In the genomic region with DNA sequence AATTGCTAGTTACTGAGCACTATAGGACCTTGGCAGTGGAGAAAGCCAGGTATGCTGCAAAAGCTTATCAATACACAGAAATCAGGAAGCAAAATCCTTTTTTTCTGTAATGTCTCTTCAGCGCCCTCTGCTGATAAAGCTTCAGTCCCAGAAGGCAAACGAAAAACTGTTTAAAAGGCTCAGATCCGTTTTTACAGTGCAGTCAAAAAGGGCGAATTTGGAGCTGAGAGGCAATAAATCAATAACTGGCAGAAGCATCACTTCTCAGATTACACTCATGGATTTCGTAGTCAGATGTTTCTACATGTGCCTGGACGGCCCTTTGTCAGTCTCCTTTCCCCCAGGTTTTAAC, we compare ENCODE assay signal across 1 cellular context.
TF ChIP-seq lines count a peak whose summit lies in the region.

No MANE protein-coding gene starts in this region.

TF ChIP-seq in HepG2, 621 proteins besides CTCF, POLR2A, EP300 and RAD21 (continued from another document and continues in another):
- TF ChIP-seq YY1 (IDR thresholded peaks at IDR 0.05; ENCODE audit: insufficient read depth, insufficient replicate concordance, low read depth, low read length) (no peak), ZUFSP (CRISPR knock-in tag; IDR thresholded peaks at IDR 0.05; ENCODE audit: borderline replicate concordance) (no peak), ZSCAN21 (CRISPR knock-in tag; IDR thresholded peaks at IDR 0.05; ENCODE audit: borderline replicate concordance) (no peak), ZSCAN22 (CRISPR knock-in tag; IDR thresholded peaks at IDR 0.05) (no peak), ASH2L (IDR thresholded peaks at IDR 0.05; ENCODE audit: insufficient read length, low read depth, low read length) (no peak), DZIP1 (CRISPR knock-in tag; IDR thresholded peaks at IDR 0.05) (no peak), ZFP1 (CRISPR knock-in tag; IDR thresholded peaks at IDR 0.05) (0 out of 2 replicates have a peak, but pooled peaks have one; percentile 36), SOX6 (IDR thresholded peaks at IDR 0.05) (no peak), SOX6 (CRISPR knock-in tag; IDR thresholded peaks at IDR 0.05) (peak; percentile 50; the same call in 1 of the 2 replicates), ZNF468 (CRISPR knock-in tag; IDR thresholded peaks at IDR 0.05) (no peak), ZBTB21 (CRISPR knock-in tag; IDR thresholded peaks at IDR 0.05) (no peak), JDP2 (CRISPR knock-in tag; IDR thresholded peaks at IDR 0.05; ENCODE audit: borderline replicate concordance) (no peak; the same call in 1 of the 2 replicates), ZFAT (CRISPR knock-in tag; conservative IDR thresholded peaks at IDR 0.05) (no peak), ZNF75D (CRISPR knock-in tag; IDR thresholded peaks at IDR 0.05; ENCODE audit: borderline replicate concordance) (no peak), JUN (CRISPR knock-in tag; IDR thresholded peaks at IDR 0.05) (no peak; the same call in 1 of the 2 replicates), ZNF234 (CRISPR knock-in tag; conservative IDR thresholded peaks at IDR 0.05) (no peak), POGZ (CRISPR knock-in tag; IDR thresholded peaks at IDR 0.05) (peak; percentile 21; the same call in 1 of the 2 replicates), ZNF782 (CRISPR knock-in tag; IDR thresholded peaks at IDR 0.05; ENCODE audit: borderline replicate concordance) (no peak; the same call in 1 of the 2 replicates), SP1 (IDR thresholded peaks at IDR 0.05) (no peak), SP1 (CRISPR knock-in tag; IDR thresholded peaks at IDR 0.05) (no peak), RARA (CRISPR knock-in tag; IDR thresholded peaks at IDR 0.05) (no peak), CAMTA2 (CRISPR knock-in tag; IDR thresholded peaks at IDR 0.05; ENCODE audit: borderline replicate concordance) (0 out of 2 replicates have a peak, but pooled peaks have one; percentile 84), ZNF333 (CRISPR knock-in tag; IDR thresholded peaks at IDR 0.05; ENCODE audit: borderline replicate concordance) (no peak), ZBTB7B (CRISPR knock-in tag; IDR thresholded peaks at IDR 0.05) (no peak; the same call in 1 of the 2 replicates), POLR2AphosphoS5 (IDR thresholded peaks at IDR 0.05; ENCODE audit: low read depth, low read length) (no peak), ZNF550 (CRISPR knock-in tag; IDR thresholded peaks at IDR 0.05; ENCODE audit: borderline replicate concordance) (no peak), HDAC2 (CRISPR knock-in tag; IDR thresholded peaks at IDR 0.05) (no peak), ZNF598 (CRISPR knock-in tag; IDR thresholded peaks at IDR 0.05; ENCODE audit: borderline replicate concordance) (no peak), ZNF670 (CRISPR knock-in tag; IDR thresholded peaks at IDR 0.05; ENCODE audit: borderline replicate concordance) (no peak), BATF2 (CRISPR knock-in tag; IDR thresholded peaks at IDR 0.05) (no peak), KMT2A (CRISPR knock-in tag; IDR thresholded peaks at IDR 0.05) (no peak), ZNF572 (CRISPR knock-in tag; IDR thresholded peaks at IDR 0.05) (no peak), CHCHD3 (CRISPR knock-in tag; IDR thresholded peaks at IDR 0.05) (no peak), ZFP41 (CRISPR knock-in tag; IDR thresholded peaks at IDR 0.05; ENCODE audit: borderline replicate concordance) (no peak)
- TF ChIP-seq, protein P1, sequence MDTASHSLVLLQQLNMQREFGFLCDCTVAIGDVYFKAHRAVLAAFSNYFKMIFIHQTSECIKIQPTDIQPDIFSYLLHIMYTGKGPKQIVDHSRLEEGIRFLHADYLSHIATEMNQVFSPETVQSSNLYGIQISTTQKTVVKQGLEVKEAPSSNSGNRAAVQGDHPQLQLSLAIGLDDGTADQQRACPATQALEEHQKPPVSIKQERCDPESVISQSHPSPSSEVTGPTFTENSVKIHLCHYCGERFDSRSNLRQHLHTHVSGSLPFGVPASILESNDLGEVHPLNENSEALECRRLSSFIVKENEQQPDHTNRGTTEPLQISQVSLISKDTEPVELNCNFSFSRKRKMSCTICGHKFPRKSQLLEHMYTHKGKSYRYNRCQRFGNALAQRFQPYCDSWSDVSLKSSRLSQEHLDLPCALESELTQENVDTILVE (CRISPR knock-in tag; IDR thresholded peaks at IDR 0.05), result no peak; the same call in 1 of the 2 replicates
- TF ChIP-seq, protein P2, sequence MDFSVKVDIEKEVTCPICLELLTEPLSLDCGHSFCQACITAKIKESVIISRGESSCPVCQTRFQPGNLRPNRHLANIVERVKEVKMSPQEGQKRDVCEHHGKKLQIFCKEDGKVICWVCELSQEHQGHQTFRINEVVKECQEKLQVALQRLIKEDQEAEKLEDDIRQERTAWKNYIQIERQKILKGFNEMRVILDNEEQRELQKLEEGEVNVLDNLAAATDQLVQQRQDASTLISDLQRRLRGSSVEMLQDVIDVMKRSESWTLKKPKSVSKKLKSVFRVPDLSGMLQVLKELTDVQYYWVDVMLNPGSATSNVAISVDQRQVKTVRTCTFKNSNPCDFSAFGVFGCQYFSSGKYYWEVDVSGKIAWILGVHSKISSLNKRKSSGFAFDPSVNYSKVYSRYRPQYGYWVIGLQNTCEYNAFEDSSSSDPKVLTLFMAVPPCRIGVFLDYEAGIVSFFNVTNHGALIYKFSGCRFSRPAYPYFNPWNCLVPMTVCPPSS (IDR thresholded peaks at IDR 0.05), result no peak
- TF ChIP-seq, protein P3, sequence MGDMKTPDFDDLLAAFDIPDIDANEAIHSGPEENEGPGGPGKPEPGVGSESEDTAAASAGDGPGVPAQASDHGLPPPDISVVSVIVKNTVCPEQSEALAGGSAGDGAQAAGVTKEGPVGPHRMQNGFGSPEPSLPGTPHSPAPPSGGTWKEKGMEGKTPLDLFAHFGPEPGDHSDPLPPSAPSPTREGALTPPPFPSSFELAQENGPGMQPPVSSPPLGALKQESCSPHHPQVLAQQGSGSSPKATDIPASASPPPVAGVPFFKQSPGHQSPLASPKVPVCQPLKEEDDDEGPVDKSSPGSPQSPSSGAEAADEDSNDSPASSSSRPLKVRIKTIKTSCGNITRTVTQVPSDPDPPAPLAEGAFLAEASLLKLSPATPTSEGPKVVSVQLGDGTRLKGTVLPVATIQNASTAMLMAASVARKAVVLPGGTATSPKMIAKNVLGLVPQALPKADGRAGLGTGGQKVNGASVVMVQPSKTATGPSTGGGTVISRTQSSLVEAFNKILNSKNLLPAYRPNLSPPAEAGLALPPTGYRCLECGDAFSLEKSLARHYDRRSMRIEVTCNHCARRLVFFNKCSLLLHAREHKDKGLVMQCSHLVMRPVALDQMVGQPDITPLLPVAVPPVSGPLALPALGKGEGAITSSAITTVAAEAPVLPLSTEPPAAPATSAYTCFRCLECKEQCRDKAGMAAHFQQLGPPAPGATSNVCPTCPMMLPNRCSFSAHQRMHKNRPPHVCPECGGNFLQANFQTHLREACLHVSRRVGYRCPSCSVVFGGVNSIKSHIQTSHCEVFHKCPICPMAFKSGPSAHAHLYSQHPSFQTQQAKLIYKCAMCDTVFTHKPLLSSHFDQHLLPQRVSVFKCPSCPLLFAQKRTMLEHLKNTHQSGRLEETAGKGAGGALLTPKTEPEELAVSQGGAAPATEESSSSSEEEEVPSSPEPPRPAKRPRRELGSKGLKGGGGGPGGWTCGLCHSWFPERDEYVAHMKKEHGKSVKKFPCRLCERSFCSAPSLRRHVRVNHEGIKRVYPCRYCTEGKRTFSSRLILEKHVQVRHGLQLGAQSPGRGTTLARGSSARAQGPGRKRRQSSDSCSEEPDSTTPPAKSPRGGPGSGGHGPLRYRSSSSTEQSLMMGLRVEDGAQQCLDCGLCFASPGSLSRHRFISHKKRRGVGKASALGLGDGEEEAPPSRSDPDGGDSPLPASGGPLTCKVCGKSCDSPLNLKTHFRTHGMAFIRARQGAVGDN (CRISPR knock-in tag; IDR thresholded peaks at IDR 0.05), result no peak
- TF ChIP-seq, protein P4, sequence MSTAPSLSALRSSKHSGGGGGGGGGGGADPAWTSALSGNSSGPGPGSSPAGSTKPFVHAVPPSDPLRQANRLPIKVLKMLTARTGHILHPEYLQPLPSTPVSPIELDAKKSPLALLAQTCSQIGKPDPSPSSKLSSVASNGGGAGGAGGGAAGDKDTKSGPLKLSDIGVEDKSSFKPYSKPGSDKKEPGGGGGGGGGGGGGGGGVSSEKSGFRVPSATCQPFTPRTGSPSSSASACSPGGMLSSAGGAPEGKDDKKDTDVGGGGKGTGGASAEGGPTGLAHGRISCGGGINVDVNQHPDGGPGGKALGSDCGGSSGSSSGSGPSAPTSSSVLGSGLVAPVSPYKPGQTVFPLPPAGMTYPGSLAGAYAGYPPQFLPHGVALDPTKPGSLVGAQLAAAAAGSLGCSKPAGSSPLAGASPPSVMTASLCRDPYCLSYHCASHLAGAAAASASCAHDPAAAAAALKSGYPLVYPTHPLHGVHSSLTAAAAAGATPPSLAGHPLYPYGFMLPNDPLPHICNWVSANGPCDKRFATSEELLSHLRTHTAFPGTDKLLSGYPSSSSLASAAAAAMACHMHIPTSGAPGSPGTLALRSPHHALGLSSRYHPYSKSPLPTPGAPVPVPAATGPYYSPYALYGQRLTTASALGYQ (CRISPR knock-in tag; IDR thresholded peaks at IDR 0.05), result no peak
- TF ChIP-seq, protein P5, sequence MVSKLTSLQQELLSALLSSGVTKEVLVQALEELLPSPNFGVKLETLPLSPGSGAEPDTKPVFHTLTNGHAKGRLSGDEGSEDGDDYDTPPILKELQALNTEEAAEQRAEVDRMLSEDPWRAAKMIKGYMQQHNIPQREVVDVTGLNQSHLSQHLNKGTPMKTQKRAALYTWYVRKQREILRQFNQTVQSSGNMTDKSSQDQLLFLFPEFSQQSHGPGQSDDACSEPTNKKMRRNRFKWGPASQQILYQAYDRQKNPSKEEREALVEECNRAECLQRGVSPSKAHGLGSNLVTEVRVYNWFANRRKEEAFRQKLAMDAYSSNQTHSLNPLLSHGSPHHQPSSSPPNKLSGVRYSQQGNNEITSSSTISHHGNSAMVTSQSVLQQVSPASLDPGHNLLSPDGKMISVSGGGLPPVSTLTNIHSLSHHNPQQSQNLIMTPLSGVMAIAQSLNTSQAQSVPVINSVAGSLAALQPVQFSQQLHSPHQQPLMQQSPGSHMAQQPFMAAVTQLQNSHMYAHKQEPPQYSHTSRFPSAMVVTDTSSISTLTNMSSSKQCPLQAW (CRISPR knock-in tag; IDR thresholded peaks at IDR 0.05), result no peak
- TF ChIP-seq, protein P6, sequence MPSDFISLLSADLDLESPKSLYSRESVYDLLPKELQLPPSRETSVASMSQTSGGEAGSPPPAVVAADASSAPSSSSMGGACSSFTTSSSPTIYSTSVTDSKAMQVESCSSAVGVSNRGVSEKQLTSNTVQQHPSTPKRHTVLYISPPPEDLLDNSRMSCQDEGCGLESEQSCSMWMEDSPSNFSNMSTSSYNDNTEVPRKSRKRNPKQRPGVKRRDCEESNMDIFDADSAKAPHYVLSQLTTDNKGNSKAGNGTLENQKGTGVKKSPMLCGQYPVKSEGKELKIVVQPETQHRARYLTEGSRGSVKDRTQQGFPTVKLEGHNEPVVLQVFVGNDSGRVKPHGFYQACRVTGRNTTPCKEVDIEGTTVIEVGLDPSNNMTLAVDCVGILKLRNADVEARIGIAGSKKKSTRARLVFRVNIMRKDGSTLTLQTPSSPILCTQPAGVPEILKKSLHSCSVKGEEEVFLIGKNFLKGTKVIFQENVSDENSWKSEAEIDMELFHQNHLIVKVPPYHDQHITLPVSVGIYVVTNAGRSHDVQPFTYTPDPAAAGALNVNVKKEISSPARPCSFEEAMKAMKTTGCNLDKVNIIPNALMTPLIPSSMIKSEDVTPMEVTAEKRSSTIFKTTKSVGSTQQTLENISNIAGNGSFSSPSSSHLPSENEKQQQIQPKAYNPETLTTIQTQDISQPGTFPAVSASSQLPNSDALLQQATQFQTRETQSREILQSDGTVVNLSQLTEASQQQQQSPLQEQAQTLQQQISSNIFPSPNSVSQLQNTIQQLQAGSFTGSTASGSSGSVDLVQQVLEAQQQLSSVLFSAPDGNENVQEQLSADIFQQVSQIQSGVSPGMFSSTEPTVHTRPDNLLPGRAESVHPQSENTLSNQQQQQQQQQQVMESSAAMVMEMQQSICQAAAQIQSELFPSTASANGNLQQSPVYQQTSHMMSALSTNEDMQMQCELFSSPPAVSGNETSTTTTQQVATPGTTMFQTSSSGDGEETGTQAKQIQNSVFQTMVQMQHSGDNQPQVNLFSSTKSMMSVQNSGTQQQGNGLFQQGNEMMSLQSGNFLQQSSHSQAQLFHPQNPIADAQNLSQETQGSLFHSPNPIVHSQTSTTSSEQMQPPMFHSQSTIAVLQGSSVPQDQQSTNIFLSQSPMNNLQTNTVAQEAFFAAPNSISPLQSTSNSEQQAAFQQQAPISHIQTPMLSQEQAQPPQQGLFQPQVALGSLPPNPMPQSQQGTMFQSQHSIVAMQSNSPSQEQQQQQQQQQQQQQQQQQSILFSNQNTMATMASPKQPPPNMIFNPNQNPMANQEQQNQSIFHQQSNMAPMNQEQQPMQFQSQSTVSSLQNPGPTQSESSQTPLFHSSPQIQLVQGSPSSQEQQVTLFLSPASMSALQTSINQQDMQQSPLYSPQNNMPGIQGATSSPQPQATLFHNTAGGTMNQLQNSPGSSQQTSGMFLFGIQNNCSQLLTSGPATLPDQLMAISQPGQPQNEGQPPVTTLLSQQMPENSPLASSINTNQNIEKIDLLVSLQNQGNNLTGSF (CRISPR knock-in tag; IDR thresholded peaks at IDR 0.05), result no peak
